12 cellular contexts compared by ENCODE assay signal in genomic region chr2:96505231-96505889, GRCh38. TPM values are rescaled to one million over a fixed set of nuclear protein-coding genes. Genes with fewer than 3 reads are reported as not detected.
DNase-seq lines count a peak whose midpoint lies in the region; ATAC-seq and TF ChIP-seq lines count a peak whose summit lies in the region.
"Had no signal": no experiment of that assay in that cellular context is flagged by ENCODE, and none has a peak within 500 bp of the region (broad histone marks: within the 10 kb centered on the region; RNA-seq: fewer than 3 reads in every experiment).

NEURL3 (minus strand) TSS chr2:96505357; CDS start chr2:96505286, 71 bp downstream.

- CTCF ChIA-PET in activated CD8-positive, alpha-beta T cell treated with anti-CD3 and anti-CD28 coated beads, Interleukin-2, amount 10 ng/mL, durations not matched to agents 7 days and 5 days (lab: Charles Lee) = interaction anchor here (1.3 to 11.3 kb wide), 2 partner anchors 99 to 168 kb away, joined by 3 to 162 read pairs; no protein-coding TSS in a partner anchor
- CTCF ChIA-PET in activated CD8-positive, alpha-beta T cell treated with anti-CD3 and anti-CD28 coated beads for 36 hours (lab: Charles Lee) = interaction anchor here (0.6 to 11.2 kb wide), 8 partner anchors 10 to 98 kb away, joined by 3 to 133 read pairs (median 4); no protein-coding TSS in a partner anchor

- no peaks in the 10 kb centered on the region for H3K27me3 ChIP-seq in hepatocyte

- DNase-seq in activated CD8-positive, alpha-beta T cell treated with anti-CD3 and anti-CD28 coated beads, Interleukin-2, amount 10 ng/mL, durations not matched to agents 7 days and 5 days = peak; percentile 19
- no peak for DNase-seq in activated CD8-positive, alpha-beta T cell treated with anti-CD3 and anti-CD28 coated beads for 36 hours
- DNase-seq in hepatocyte (ENCODE audit: low spot score) (peak; percentile 82), dedifferentiated amniotic fluid mesenchymal stem cell (ENCODE audit: extremely low spot score) (no peak), globus pallidus (ENCODE audit: low spot score) (no peak)
- DNase-seq in stimulated activated naive B cell treated with anti-CD40 and anti-IgM and Interleukin-4, amounts not matched to agents 10 μg/mL and 1 μg/mL and 100 μg/mL, for 72 hours = no peak
- DNase-seq in T-helper 2 cell treated with Interferon-gamma antibody and Interleukin-4, amounts not matched to agents 5 μg/mL and 100 μg/mL, for 36 hours (ENCODE audit: low spot score) = no peak
- DNase-seq: BE2C, NCI-H446 treated with DMSO at 0.1 percent for 48 hours, nucleus accumbens had no signal

- H3K4me1 Mint-ChIP-seq in activated CD8-positive, alpha-beta T cell treated with anti-CD3 and anti-CD28 coated beads, Interleukin-2, amount 10 ng/mL, durations not matched to agents 7 days and 5 days (ENCODE audit: low read depth) = peaks cover 30% of the 10 kb centered on the region
- H3K4me1 Mint-ChIP-seq in activated CD8-positive, alpha-beta T cell treated with anti-CD3 and anti-CD28 coated beads for 36 hours (ENCODE audit: low read depth) = peaks cover 22% of the 10 kb centered on the region
- peaks cover 46 to 65% of the 10 kb centered on the region in 2 donors for H3K4me1 Mint-ChIP-seq in stimulated activated naive B cell treated with anti-CD40 and anti-IgM and Interleukin-4, amounts not matched to agents 10 μg/mL and 1 μg/mL and 100 μg/mL, for 72 hours
- H3K4me1 Mint-ChIP-seq in T-helper 2 cell treated with Interferon-gamma antibody and Interleukin-4, amounts not matched to agents 5 μg/mL and 100 μg/mL, for 36 hours (ENCODE audit: low read depth) = peaks cover 30% of the 10 kb centered on the region

- intact Hi-C loops in activated CD8-positive, alpha-beta T cell treated with anti-CD3 and anti-CD28 coated beads for 36 hours (cut with micrococcal nuclease) = loop anchor here (5.0 kb wide), 2 partner anchors 33 to 98 kb away; no protein-coding TSS in a partner anchor

- peak within 1 kb of the TSS; percentile 40 for H3K4me2 ChIP-seq in hepatocyte

- no peak within 1 kb of the TSS for H3K27ac Mint-ChIP-seq in activated CD8-positive, alpha-beta T cell treated with anti-CD3 and anti-CD28 coated beads, Interleukin-2, amount 10 ng/mL, durations not matched to agents 7 days and 5 days
- no peak within 1 kb of the TSS for H3K27ac Mint-ChIP-seq in activated CD8-positive, alpha-beta T cell treated with anti-CD3 and anti-CD28 coated beads for 36 hours
- H3K27ac Mint-ChIP-seq in stimulated activated naive B cell treated with anti-CD40 and anti-IgM and Interleukin-4, amounts not matched to agents 10 μg/mL and 1 μg/mL and 100 μg/mL, for 72 hours = peak within 1 kb of the TSS; percentile 25
- no peak within 1 kb of the TSS for H3K27ac Mint-ChIP-seq in T-helper 2 cell treated with Interferon-gamma antibody and Interleukin-4, amounts not matched to agents 5 μg/mL and 100 μg/mL, for 36 hours
- H3K27ac Mint-ChIP-seq: stimulated activated naive CD8-positive, alpha-beta T cell treated with anti-CD3 and anti-CD28 coated beads, Interleukin-15, Interleukin-2, amounts not matched to agents 100 ng/mL and 50 ng/mL, for 24 hours had no signal

- peaks cover 18% of the 10 kb centered on the region for H3K4me1 ChIP-seq in hepatocyte (ENCODE audit: insufficient read depth)
- H3K4me1 ChIP-seq: BE2C had no signal

- no peaks in the 10 kb centered on the region for H3K79me2 ChIP-seq in hepatocyte

- H3K9me3 Mint-ChIP-seq in activated CD8-positive, alpha-beta T cell treated with anti-CD3 and anti-CD28 coated beads, Interleukin-2, amount 10 ng/mL, durations not matched to agents 7 days and 5 days (ENCODE audit: insufficient read depth) = no peaks in the 10 kb centered on the region
- H3K9me3 Mint-ChIP-seq in activated CD8-positive, alpha-beta T cell treated with anti-CD3 and anti-CD28 coated beads for 36 hours = no peaks in the 10 kb centered on the region
- no peaks in the 10 kb centered on the region for H3K9me3 Mint-ChIP-seq in stimulated activated naive B cell treated with anti-CD40 and anti-IgM and Interleukin-4, amounts not matched to agents 10 μg/mL and 1 μg/mL and 100 μg/mL, for 72 hours
- no peaks in the 10 kb centered on the region for H3K9me3 Mint-ChIP-seq in T-helper 2 cell treated with Interferon-gamma antibody and Interleukin-4, amounts not matched to agents 5 μg/mL and 100 μg/mL, for 36 hours
- H3K9me3 Mint-ChIP-seq: stimulated activated naive CD8-positive, alpha-beta T cell treated with anti-CD3 and anti-CD28 coated beads, Interleukin-15, Interleukin-2, amounts not matched to agents 100 ng/mL and 50 ng/mL, for 24 hours had no signal

- no peak within 1 kb of the TSS for H3K4me3 ChIP-seq in hepatocyte

- H3K36me3 Mint-ChIP-seq in activated CD8-positive, alpha-beta T cell treated with anti-CD3 and anti-CD28 coated beads, Interleukin-2, amount 10 ng/mL, durations not matched to agents 7 days and 5 days (ENCODE audit: low read depth) = no peaks in the 10 kb centered on the region
- no peaks in the 10 kb centered on the region for H3K36me3 Mint-ChIP-seq in activated CD8-positive, alpha-beta T cell treated with anti-CD3 and anti-CD28 coated beads for 36 hours (ENCODE audit: low read depth)
- H3K36me3 Mint-ChIP-seq in stimulated activated naive B cell treated with anti-CD40 and anti-IgM and Interleukin-4, amounts not matched to agents 10 μg/mL and 1 μg/mL and 100 μg/mL, for 72 hours = no peaks in the 10 kb centered on the region
- H3K36me3 Mint-ChIP-seq in T-helper 2 cell treated with Interferon-gamma antibody and Interleukin-4, amounts not matched to agents 5 μg/mL and 100 μg/mL, for 36 hours (ENCODE audit: low read depth) = no peaks in the 10 kb centered on the region

- H3K27ac ChIP-seq in hepatocyte = peak within 1 kb of the TSS; percentile 88

- 35% methylated on average over 9 of the region's 9 CpGs for WGBS in hepatocyte (ENCODE audit: low lambda C conversion rate, missing lambda C conversion rate)

- ATAC-seq in activated CD8-positive, alpha-beta T cell treated with anti-CD3 and anti-CD28 coated beads, Interleukin-2, amount 10 ng/mL, durations not matched to agents 7 days and 5 days = no peak
- no peak for ATAC-seq in activated CD8-positive, alpha-beta T cell treated with anti-CD3 and anti-CD28 coated beads for 36 hours
- peak; percentile 28 for ATAC-seq in SK-N-SH treated with all-trans-retinoic acid at 6 μM for 48 hours
- no peak for ATAC-seq in stimulated activated naive B cell treated with anti-CD40 and anti-IgM and Interleukin-4, amounts not matched to agents 10 μg/mL and 1 μg/mL and 100 μg/mL, for 72 hours (replicated peaks)

- no peak for TF ChIP-seq CTCF in activated CD8-positive, alpha-beta T cell treated with anti-CD3 and anti-CD28 coated beads for 36 hours (IDR thresholded peaks at IDR 0.05)
- no peak for TF ChIP-seq CTCF in hepatocyte (IDR thresholded peaks at IDR 0.05; ENCODE audit: poor library complexity)

- no peaks in the 10 kb centered on the region for H3K36me3 ChIP-seq in hepatocyte (replicated peaks; ENCODE audit: insufficient read depth, low read depth)
- H3K36me3 ChIP-seq: BE2C had no signal

- POLR2A ChIA-PET in activated CD8-positive, alpha-beta T cell treated with anti-CD3 and anti-CD28 coated beads, Interleukin-2, amount 10 ng/mL, durations not matched to agents 7 days and 5 days (lab: Charles Lee) = interaction anchor here (1.3 kb wide), 1 partner anchor 98 kb away, joined by 4 read pairs; no protein-coding TSS in a partner anchor
- POLR2A ChIA-PET in activated CD8-positive, alpha-beta T cell treated with anti-CD3 and anti-CD28 coated beads for 36 hours (lab: Charles Lee) = interaction anchor here (0.7 to 1.9 kb wide), 4 partner anchors 10 to 78 kb away, joined by 3 to 5 read pairs (median 4); no protein-coding TSS in a partner anchor

- H3K9me3 ChIP-seq in hepatocyte (ENCODE audit: low read depth) = no peaks in the 10 kb centered on the region
- H3K9me3 ChIP-seq: BE2C had no signal

- H2AFZ ChIP-seq in hepatocyte = no peak within 1 kb of the TSS

- no peaks in the 10 kb centered on the region for H4K20me1 ChIP-seq in hepatocyte (ENCODE audit: insufficient read depth, poor library complexity, severe bottlenecking)

- peaks cover 4% of the 10 kb centered on the region for H3K27me3 Mint-ChIP-seq in activated CD8-positive, alpha-beta T cell treated with anti-CD3 and anti-CD28 coated beads, Interleukin-2, amount 10 ng/mL, durations not matched to agents 7 days and 5 days (ENCODE audit: low read depth)
- peaks cover 13% of the 10 kb centered on the region for H3K27me3 Mint-ChIP-seq in activated CD8-positive, alpha-beta T cell treated with anti-CD3 and anti-CD28 coated beads for 36 hours
- peaks cover 17 to 18% of the 10 kb centered on the region in 2 donors for H3K27me3 Mint-ChIP-seq in stimulated activated naive B cell treated with anti-CD40 and anti-IgM and Interleukin-4, amounts not matched to agents 10 μg/mL and 1 μg/mL and 100 μg/mL, for 72 hours
- H3K27me3 Mint-ChIP-seq in T-helper 2 cell treated with Interferon-gamma antibody and Interleukin-4, amounts not matched to agents 5 μg/mL and 100 μg/mL, for 36 hours (ENCODE audit: low read depth) = no peaks in the 10 kb centered on the region

- H3K9me2 ChIP-seq in hepatocyte (replicated peaks; ENCODE audit: insufficient read depth) = no peaks in the 10 kb centered on the region

- no peak within 1 kb of the TSS for H3K4me3 Mint-ChIP-seq in activated CD8-positive, alpha-beta T cell treated with anti-CD3 and anti-CD28 coated beads, Interleukin-2, amount 10 ng/mL, durations not matched to agents 7 days and 5 days
- no peak within 1 kb of the TSS for H3K4me3 Mint-ChIP-seq in activated CD8-positive, alpha-beta T cell treated with anti-CD3 and anti-CD28 coated beads for 36 hours
- H3K4me3 Mint-ChIP-seq in stimulated activated naive B cell treated with anti-CD40 and anti-IgM and Interleukin-4, amounts not matched to agents 10 μg/mL and 1 μg/mL and 100 μg/mL, for 72 hours = no peak within 1 kb of the TSS
- no peak within 1 kb of the TSS for H3K4me3 Mint-ChIP-seq in T-helper 2 cell treated with Interferon-gamma antibody and Interleukin-4, amounts not matched to agents 5 μg/mL and 100 μg/mL, for 36 hours
- H3K4me3 Mint-ChIP-seq: stimulated activated naive CD8-positive, alpha-beta T cell treated with anti-CD3 and anti-CD28 coated beads, Interleukin-15, Interleukin-2, amounts not matched to agents 100 ng/mL and 50 ng/mL, for 24 hours had no signal

TF ChIP-seq in SK-N-SH treated with all-trans-retinoic acid at 6 μM for 48 hours, 23 proteins besides CTCF, POLR2A, EP300 and RAD21 (continues in another document):
- no peak for TF ChIP-seq ZFP3 (CRISPR knock-in tag; IDR thresholded peaks at IDR 0.05)
- no peak for TF ChIP-seq ZFP30 (CRISPR knock-in tag; IDR thresholded peaks at IDR 0.05)
- no peak for TF ChIP-seq ZNF70 (CRISPR knock-in tag; IDR thresholded peaks at IDR 0.05)
- no peak for TF ChIP-seq GLIS3 (CRISPR knock-in tag; IDR thresholded peaks at IDR 0.05)

RNA-seq across cellular contexts. Expression of gene NEURL3, which starts in this region (rescaled TPM):
- not detected for total RNA-seq in activated CD8-positive, alpha-beta T cell treated with anti-CD3 and anti-CD28 coated beads, Interleukin-2, amount 10 ng/mL, durations not matched to agents 7 days and 5 days
- total RNA-seq in activated CD8-positive, alpha-beta T cell treated with anti-CD3 and anti-CD28 coated beads for 36 hours = under 1 TPM in 1 of 2 experiments, not detected in 1; 0.25 TPM
- total RNA-seq in hepatocyte = 6.2 and 8.1 TPM in 2 replicates
- polyA plus RNA-seq in hepatocyte = 1.8 and 10.5 TPM in 2 replicates

Comparison
In these comparisons a context has a peak if more than half of its experiments do, and no peak if none do; other contexts are left out.
1. Peak in DNase-seq in activated CD8-positive, alpha-beta T cell treated with anti-CD3 and anti-CD28 coated beads, Interleukin-2, amount 10 ng/mL, durations not matched to agents 7 days and 5 days; RNA of the gene not detected or under 1 TPM.